Comparison of ENCODE assay signal across 16 cellular contexts in the genomic region with DNA sequence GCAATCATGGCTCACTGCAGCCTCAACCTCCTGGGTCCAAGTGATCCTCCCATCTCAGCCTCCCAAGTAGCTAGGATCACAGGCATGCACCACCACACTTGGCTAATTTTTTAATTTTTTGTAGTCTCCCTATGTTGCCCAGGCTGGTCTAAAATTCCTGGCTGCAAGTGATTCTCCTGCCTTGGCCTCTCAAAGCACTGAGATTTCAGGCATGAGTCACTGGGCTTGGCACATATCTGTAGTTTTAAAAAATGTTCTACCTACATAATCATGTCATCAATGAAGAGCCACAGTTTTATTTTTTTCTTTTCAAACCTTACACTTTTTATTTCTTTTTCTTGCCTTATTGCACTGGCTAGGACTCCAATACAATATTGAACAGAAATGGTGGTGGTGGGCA. TPM values are rescaled to one million over a fixed set of nuclear protein-coding genes. Genes with fewer than 3 reads are reported as not detected.
DNase-seq lines count a peak whose midpoint lies in the region; ATAC-seq, FAIRE-seq and TF ChIP-seq lines count a peak whose summit lies in the region.
"Had no signal": no experiment of that assay in that cellular context is flagged by ENCODE, and none has a peak within 500 bp of the region (broad histone marks: within the 10 kb centered on the region; RNA-seq: fewer than 3 reads in every experiment).

No MANE protein-coding gene starts in this region.

- no peak for TF ChIP-seq EP300 in A549 (IDR thresholded peaks at IDR 0.05)
- TF ChIP-seq EP300 in K562 (IDR thresholded peaks at IDR 0.05; ENCODE audit: low read length), result no peak
- no peak for TF ChIP-seq EP300 in SK-N-SH (IDR thresholded peaks at IDR 0.05; ENCODE audit: borderline replicate concordance in 1 of 2, low read depth in 1 of 2, low read length in 1 of 2)

- CTCF ChIA-PET in A549 (lab: Yijun Ruan, JAX) (interaction anchor here (0.9 to 2.7 kb wide), 2 partner anchors 27 to 33 kb away, joined by 3 to 19 read pairs; partner anchors contain the start of gene COL1A1), K562 (lab: Yijun Ruan, JAX; ENCODE audit: low intra/inter-chr PET ratio) (no interaction called here), SK-N-SH (lab: Yijun Ruan, JAX) (interaction anchor here (1.2 to 2.2 kb wide), 2 partner anchors 35 to 63 kb away, joined by 4 to 9 read pairs; no protein-coding TSS in a partner anchor)

- H3K9me1 ChIP-seq in K562 (ENCODE audit: control insufficient read depth, insufficient read depth, low read length), result no peaks in the 10 kb centered on the region

- POLR2A ChIA-PET in A549 (lab: Yijun Ruan, JAX) (no interaction called here), K562 (lab: Yijun Ruan, JAX) (no interaction called here), SK-N-SH (lab: Yijun Ruan, JAX) (no interaction called here)

- TF ChIP-seq RAD21 in A549 (conservative IDR thresholded peaks at IDR 0.05 in 1 of 2, IDR thresholded peaks at IDR 0.05 in 1 of 2), result no peak
- TF ChIP-seq RAD21 in K562 (CRISPR knock-in tag; conservative IDR thresholded peaks at IDR 0.05 in 1 of 2, IDR thresholded peaks at IDR 0.05 in 1 of 2), result no peak
- TF ChIP-seq RAD21 in SK-N-SH (IDR thresholded peaks at IDR 0.05; ENCODE audit: low read length), result no peak

- no peaks in the 10 kb centered on the region; the same call in 1 of the 2 replicates for H4K20me1 ChIP-seq in K562 (replicated peaks; ENCODE audit: control insufficient read depth, insufficient read depth, low read length)
- H4K20me1 ChIP-seq in SK-N-SH (ENCODE audit: insufficient read depth), result no peaks in the 10 kb centered on the region
- H4K20me1 ChIP-seq: BLaER1 treated with 17β-estradiol and CSF1 and Interleukin-3, amounts not matched to agents 10 nM and 100 nM had no signal

- no peaks in the 10 kb centered on the region for H3K9me2 ChIP-seq in SK-N-SH

- H3K27me3 ChIP-seq in K562 (ENCODE audit: control insufficient read depth in 2 of 2, insufficient read depth in 2 of 2, low read length in 2 of 2) (peaks cover 3 to 5% of the 10 kb centered on the region in 2 experiments; a peak in 2 of 5 replicates), adrenal gland (no peaks in the 10 kb centered on the region), SK-N-SH (ENCODE audit: insufficient read depth) (no peaks in the 10 kb centered on the region)
- H3K27me3 ChIP-seq: BLaER1 treated with 17β-estradiol and CSF1 and Interleukin-3, amounts not matched to agents 10 nM and 100 nM had no signal

- FAIRE-seq in A549 (lab: Jason Lieb, UNC) (peak; percentile 65), K562 (lab: Jason Lieb, UNC) (no peak)
- FAIRE-seq: GM12891 had no signal

- H3K9me3 ChIP-seq in A549 (peaks cover 29% of the 10 kb centered on the region), K562 (replicated peaks; ENCODE audit: control insufficient read depth, insufficient read depth, low read depth, low read length) (no peaks in the 10 kb centered on the region; the same call in 1 of the 2 replicates), adrenal gland (replicated peaks in 1 of 3) (peaks cover 0 to 4% (median 0%) of the 10 kb centered on the region in 3 donors), SK-N-SH (peaks cover 20% of the 10 kb centered on the region; the same call in 1 of the 2 replicates)

- H3K4me1 ChIP-seq in A549 (peaks cover 8% of the 10 kb centered on the region), K562 (replicated peaks in 1 of 2; ENCODE audit: control insufficient read depth in 2 of 2, insufficient read depth in 2 of 2, low read length in 2 of 2) (no peaks in the 10 kb centered on the region), adrenal gland (replicated peaks in 1 of 2) (no peaks in the 10 kb centered on the region), SK-N-SH (ENCODE audit: control insufficient read depth in 1 of 2, insufficient read depth in 2 of 2, low read depth in 1 of 2, low read length in 1 of 2) (no peaks in the 10 kb centered on the region)

- TF ChIP-seq CTCF in A549 (IDR thresholded peaks at IDR 0.05) (no peak), K562 (IDR thresholded peaks at IDR 0.05 in 2 of 3, conservative IDR thresholded peaks at IDR 0.05 in 1 of 3; ENCODE audit: insufficient read depth in 2 of 3, low read depth in 1 of 3, low read length in 3 of 3) (no peak), fibroblast of the aortic adventitia (IDR thresholded peaks at IDR 0.05; ENCODE audit: insufficient read depth, low read length) (no peak), adrenal gland (IDR thresholded peaks at IDR 0.05) (no peak), SK-N-SH (IDR thresholded peaks at IDR 0.05) (no peak)

- no peak overlapping the region for H3K4me3 ChIP-seq in A549
- no peak overlapping the region for H3K4me3 ChIP-seq in K562
- no peak overlapping the region for H3K4me3 ChIP-seq in fibroblast of the aortic adventitia (ENCODE audit: low read depth, low read length)
- no peak overlapping the region for H3K4me3 ChIP-seq in adrenal gland
- no peak overlapping the region for H3K4me3 ChIP-seq in SK-N-SH (ENCODE audit: low read depth in 2 of 2, low read length in 1 of 2)
- H3K4me3 ChIP-seq: BLaER1 treated with 17β-estradiol and CSF1 and Interleukin-3, amounts not matched to agents 10 nM and 100 nM; GM23338 had no signal

- H3K36me3 ChIP-seq in K562 (ENCODE audit: control insufficient read depth, insufficient read depth, low read length) (no peaks in the 10 kb centered on the region), adrenal gland (replicated peaks in 1 of 2) (no peaks in the 10 kb centered on the region), SK-N-SH (replicated peaks in 1 of 2; ENCODE audit: control insufficient read depth in 1 of 2, insufficient read depth in 2 of 2, low read length in 1 of 2) (no peaks in the 10 kb centered on the region)
- H3K36me3 ChIP-seq: BLaER1 treated with 17β-estradiol and CSF1 and Interleukin-3, amounts not matched to agents 10 nM and 100 nM had no signal

- no peak for TF ChIP-seq POLR2A in A549 (IDR thresholded peaks at IDR 0.05; ENCODE audit: low read length)
- no peak for TF ChIP-seq POLR2A in K562 (conservative IDR thresholded peaks at IDR 0.05)
- TF ChIP-seq POLR2A in adrenal gland (IDR thresholded peaks at IDR 0.05), result no peak

- H3K9ac ChIP-seq in K562 (ENCODE audit: insufficient read depth in 1 of 2, low read depth in 2 of 2, low read length in 2 of 2) (no peak overlapping the region), SK-N-SH (no peak overlapping the region)
- H3K9ac ChIP-seq: BLaER1 treated with 17β-estradiol and CSF1 and Interleukin-3, amounts not matched to agents 10 nM and 100 nM had no signal

- H3K4me2 ChIP-seq in A549 (no peak overlapping the region), K562 (ENCODE audit: insufficient read depth, low read length) (no peak overlapping the region), SK-N-SH (no peak overlapping the region)
- H3K4me2 ChIP-seq: BLaER1 treated with 17β-estradiol and CSF1 and Interleukin-3, amounts not matched to agents 10 nM and 100 nM; GM23338 had no signal

- BruUV-seq in K562 (replicated peaks; lab: Mats Ljungman, UMichigan), result no TSS peak

- H3F3A ChIP-seq in SK-N-SH (replicated peaks; ENCODE audit: insufficient read depth), result peaks cover 22% of the 10 kb centered on the region

- in situ Hi-C loops in K562 (cut with MboI), result no loop called here

- H2AFZ ChIP-seq in K562 (ENCODE audit: low read depth, low read length) (no peak overlapping the region), SK-N-SH (ENCODE audit: low read depth) (no peak overlapping the region)
- H2AFZ ChIP-seq: GM23338 had no signal

- intact Hi-C loops in K562 (cut with micrococcal nuclease), result no loop called here
- intact Hi-C loops in adrenal gland (cut with DNase I), result no loop called here

- H3K27ac ChIP-seq in A549, result no peak overlapping the region
- no peak overlapping the region for H3K27ac ChIP-seq in K562 (ENCODE audit: extremely low read depth, low read depth, low read length)
- no peak overlapping the region for H3K27ac ChIP-seq in adrenal gland
- no peak overlapping the region for H3K27ac ChIP-seq in SK-N-SH (ENCODE audit: low read depth in 2 of 2, low read length in 1 of 2)
- H3K27ac ChIP-seq: BLaER1 treated with 17β-estradiol and CSF1 and Interleukin-3, amounts not matched to agents 10 nM and 100 nM had no signal

- no peak for ATAC-seq in A549
- ATAC-seq in K562, result no peak
- ATAC-seq: GM23338 had no signal

- no peak for DNase-seq in A549 (ENCODE audit: low read depth in 1 of 2, low spot score in 1 of 2)
- peak; percentile 32 for DNase-seq in M059J (ENCODE audit: low read depth)
- no peak for DNase-seq in K562 (ENCODE audit: extremely low read depth in 1 of 4, low spot score in 3 of 4)
- peak; percentile 29 for DNase-seq in fibroblast of the aortic adventitia (ENCODE audit: low read depth)
- no peak for DNase-seq in adrenal gland
- DNase-seq in COR-L47 (lab: John Stamatoyannopoulos, UW), result no peak
- no peak for DNase-seq in SK-N-SH
- DNase-seq: 8988T; ACHN; Calu3; CD4-positive, CD25-positive, alpha-beta regulatory T cell; DMS79; H9 had no signal

- H3K79me2 ChIP-seq in K562 (ENCODE audit: control insufficient read depth, insufficient read depth, low read length) (no peaks in the 10 kb centered on the region), SK-N-SH (ENCODE audit: insufficient read depth) (no peaks in the 10 kb centered on the region)

RNA-seq across cellular contexts. Expression of gene COL1A1, which starts 33.1 kb away (rescaled TPM):
- polyA plus RNA-seq in A549 (2011; rRNA removed) (4.4 and 4.6 TPM in 2 replicates), A549 (2017; fragmentation: RNase III; extraction: RNeasy Plus Mini Kit Qiagen cat#74134 plus additional on column Dnase treatment) (18.1 to 34.3 TPM (median 31.6 TPM) in 3 replicates), K562 (2011; rRNA removed) (0.11 and 0.20 TPM in 2 replicates), K562 (2014; fragmentation: Illumina TruSeq; extraction: Trizol) (0.64 and 0.91 TPM in 2 replicates), K562 (2014; fragmentation: Nextera tagmentation; extraction: Ambion mirVana) (under 1 TPM; 0.04 to 0.06 TPM), K562 (2014; rRNA removed) (0.86 and 0.95 TPM in 2 replicates), adrenal gland (100 to 1,000 TPM in 1 of 3 donors, 10 to 100 TPM in 2; 39.6 to 101 (median 40.1) TPM), SK-N-SH (2012; rRNA removed) (265 and 1,461 TPM in 2 replicates)
- 14.2 and 19.6 TPM in 2 replicates for polyA plus RNA-seq in A549 (2012; cell fraction: cytosol; rRNA removed)
- polyA plus RNA-seq in A549 (2012; cell fraction: nucleus; rRNA removed), result 66.1 and 69.4 TPM in 2 replicates
- polyA minus RNA-seq in A549 (2011; rRNA and poly(A)+ RNA removed), result 10.9 TPM in 2 replicates
- total RNA-seq in M059J (2014; rRNA removed; shearing (Covaris generic)), result 41.9 and 81.3 TPM in 2 replicates
- total RNA-seq in K562 (2011; cell fraction: chromatin; rRNA removed; ENCODE audit: low replicate concordance), result 3.2 and 16.9 TPM in 2 replicates
- 5.7 and 9.0 TPM in 2 replicates for total RNA-seq in K562 (2011; cell fraction: nucleolus; rRNA removed)
- 3.7 and 4.2 TPM in 2 replicates for total RNA-seq in K562 (2011; cell fraction: nucleoplasm; rRNA removed)
- total RNA-seq in K562 (2014; rRNA removed) (0.86 and 0.91 TPM in 2 replicates), K562 (2014; rRNA removed; fragmentation: Illumina TruSeq; extraction: Trizol) (0.15 TPM in 1 of 2 replicates, not detected in the other), K562 (2015; rRNA removed; fragmentation: Illumina TruSeq; extraction: Trizol) (0.08 and 0.18 TPM in 2 replicates), K562 (2021) (2.8 and 3.4 TPM in 2 replicates), fibroblast of the aortic adventitia (ENCODE audit: low replicate concordance) (2,633 and 16,513 TPM in 2 replicates), adrenal gland (100 to 1,000 TPM in 4 of 8 donors, 10 to 100 TPM in 4; 50.2 to 263 (median 105) TPM)
- polyA plus RNA-seq in K562 (2011; cell fraction: cytosol; rRNA removed), result 0.16 and 0.27 TPM in 2 replicates
- 2.0 and 4.9 TPM in 2 replicates for polyA plus RNA-seq in K562 (2011; cell fraction: nucleus; rRNA removed)
- polyA plus RNA-seq in K562 (2012), result 1.1 and 1.7 TPM in 2 replicates
- 0.25 and 1.1 TPM in 2 replicates for polyA minus RNA-seq in K562 (2011; rRNA and poly(A)+ RNA removed)
- polyA minus RNA-seq in K562 (2011; cell fraction: cytosol; rRNA and poly(A)+ RNA removed), result 2.0 and 3.3 TPM in 2 replicates
- polyA minus RNA-seq in K562 (2011; cell fraction: nucleus; rRNA and poly(A)+ RNA removed), result 2.3 and 3.1 TPM in 2 replicates
- 757 and 1,045 TPM in 2 replicates for polyA plus RNA-seq in SK-N-SH (2012; cell fraction: cytosol; rRNA removed)
- 2,732 and 4,628 TPM in 2 replicates for polyA plus RNA-seq in SK-N-SH (2012; cell fraction: nucleus; rRNA removed)
- polyA plus RNA-seq: CD4-positive, CD25-positive, alpha-beta regulatory T cell had no signal

RNA-seq across cellular contexts. Expression of gene TMEM92, which starts 39.7 kb away (rescaled TPM):
- polyA plus RNA-seq in A549 (2011; rRNA removed), result 10.3 and 11.9 TPM in 2 replicates
- 14.4 and 16.7 TPM in 2 replicates for polyA plus RNA-seq in A549 (2012; cell fraction: cytosol; rRNA removed)
- polyA plus RNA-seq in A549 (2012; cell fraction: nucleus; rRNA removed), result 17.9 and 18.6 TPM in 2 replicates
- polyA plus RNA-seq in A549 (2017; fragmentation: RNase III; extraction: RNeasy Plus Mini Kit Qiagen cat#74134 plus additional on column Dnase treatment), result 22.7 to 27.5 TPM (median 25.1 TPM) in 3 replicates
- 11.4 and 13.0 TPM in 2 replicates for polyA minus RNA-seq in A549 (2011; rRNA and poly(A)+ RNA removed)
- 0.99 and 5.2 TPM in 2 replicates for total RNA-seq in M059J (2014; rRNA removed; shearing (Covaris generic))
- total RNA-seq in K562 (2011; cell fraction: chromatin; rRNA removed; ENCODE audit: low replicate concordance), result 0.62 and 2.3 TPM in 2 replicates
- 0.79 and 2.2 TPM in 2 replicates for total RNA-seq in K562 (2011; cell fraction: nucleolus; rRNA removed)
- 0.44 and 1.2 TPM in 2 replicates for total RNA-seq in K562 (2011; cell fraction: nucleoplasm; rRNA removed)
- 0.32 TPM in 1 of 2 replicates, not detected in the other for total RNA-seq in K562 (2014; rRNA removed)
- total RNA-seq in K562 (2014; rRNA removed; fragmentation: Illumina TruSeq; extraction: Trizol), result 0.10 and 0.18 TPM in 2 replicates
- total RNA-seq in K562 (2015; rRNA removed; fragmentation: Illumina TruSeq; extraction: Trizol), result 0.14 and 0.23 TPM in 2 replicates
- total RNA-seq in K562 (2021), result 0.40 and 0.47 TPM in 2 replicates
- polyA plus RNA-seq in K562 (2011; rRNA removed), result 0.22 and 1.1 TPM in 2 replicates
- 1.3 and 3.2 TPM in 2 replicates for polyA plus RNA-seq in K562 (2011; cell fraction: cytosol; rRNA removed)
- 1.1 and 1.2 TPM in 2 replicates for polyA plus RNA-seq in K562 (2011; cell fraction: nucleus; rRNA removed)
- polyA plus RNA-seq in K562 (2012), result 0.73 and 2.3 TPM in 2 replicates
- polyA plus RNA-seq in K562 (2014; fragmentation: Illumina TruSeq; extraction: Trizol), result 2.1 and 2.6 TPM in 2 replicates
- polyA plus RNA-seq in K562 (2014; fragmentation: Nextera tagmentation; extraction: Ambion mirVana), result under 1 TPM; 0.59 to 0.81 TPM
- polyA plus RNA-seq in K562 (2014; rRNA removed), result 0.09 and 0.49 TPM in 2 replicates
- 0.32 and 0.60 TPM in 2 replicates for polyA minus RNA-seq in K562 (2011; rRNA and poly(A)+ RNA removed)
- polyA minus RNA-seq in K562 (2011; cell fraction: cytosol; rRNA and poly(A)+ RNA removed), result 0.64 and 2.3 TPM in 2 replicates
- polyA minus RNA-seq in K562 (2011; cell fraction: nucleus; rRNA and poly(A)+ RNA removed), result 1.1 and 3.0 TPM in 2 replicates
- 0.09 TPM in 1 of 2 replicates, not detected in the other for total RNA-seq in fibroblast of the aortic adventitia (ENCODE audit: low replicate concordance)
- total RNA-seq in adrenal gland, result not detected
- under 1 TPM in 1 of 3 donors, not detected in 2; 0.13 TPM for polyA plus RNA-seq in adrenal gland
- polyA plus RNA-seq in SK-N-SH (2012; rRNA removed), result 0.28 and 0.46 TPM in 2 replicates
- polyA plus RNA-seq in SK-N-SH (2012; cell fraction: cytosol; rRNA removed), result 0.06 and 0.16 TPM in 2 replicates
- 0.15 and 0.20 TPM in 2 replicates for polyA plus RNA-seq in SK-N-SH (2012; cell fraction: nucleus; rRNA removed)
- total RNA-seq: CD4-positive, CD25-positive, alpha-beta regulatory T cell had no signal
- polyA plus RNA-seq: CD4-positive, CD25-positive, alpha-beta regulatory T cell had no signal

Comparison
In these comparisons a context has a peak if more than half of its experiments do, and no peak if none do; other contexts are left out.
1. DNase-seq: peak in M059J (single experiment) and fibroblast of the aortic adventitia (single experiment); none in A549 (0 of 2), K562 (0 of 4), adrenal gland (0 of 7), COR-L47 (single experiment) and SK-N-SH (single experiment).